ENCODE assay signal across 1 cellular context in genomic region chr1:1114431-1114830, GRCh38.
TF ChIP-seq lines count a peak whose summit lies in the region.

No MANE protein-coding gene starts in this region.

TF ChIP-seq in SK-N-SH, 30 proteins besides CTCF, POLR2A, EP300 and RAD21 (continued from another document):
- no peak for TF ChIP-seq REST (IDR thresholded peaks at IDR 0.05; ENCODE audit: low read depth, low read length)
- no peak for TF ChIP-seq TCF12 (IDR thresholded peaks at IDR 0.05)
- TF ChIP-seq FOSL2 (IDR thresholded peaks at IDR 0.05; ENCODE audit: borderline replicate concordance, low read depth) = no peak
- no peak for TF ChIP-seq ELF1 (IDR thresholded peaks at IDR 0.05)
- TF ChIP-seq GABPA (IDR thresholded peaks at IDR 0.05; ENCODE audit: low read depth) = no peak
- TF ChIP-seq RCOR1 (IDR thresholded peaks at IDR 0.05; ENCODE audit: low read length) = no peak
- no peak for TF ChIP-seq USF2 (IDR thresholded peaks at IDR 0.05; ENCODE audit: borderline replicate concordance, low read depth, low read length)
- no peak for TF ChIP-seq YY1 (IDR thresholded peaks at IDR 0.05; ENCODE audit: low read depth)
- no peak for TF ChIP-seq TAF1 (IDR thresholded peaks at IDR 0.05; ENCODE audit: borderline replicate concordance, low read depth, low read length)
- TF ChIP-seq MXI1 (IDR thresholded peaks at IDR 0.05; ENCODE audit: low read depth, low read length) = no peak
- no peak for TF ChIP-seq TEAD4 (IDR thresholded peaks at IDR 0.05; ENCODE audit: borderline replicate concordance, insufficient read depth)
- TF ChIP-seq POLR2AphosphoS5 (IDR thresholded peaks at IDR 0.05; ENCODE audit: low read depth, low read length) = no peak
